1 cellular context compared by ENCODE assay signal in the genomic region with DNA sequence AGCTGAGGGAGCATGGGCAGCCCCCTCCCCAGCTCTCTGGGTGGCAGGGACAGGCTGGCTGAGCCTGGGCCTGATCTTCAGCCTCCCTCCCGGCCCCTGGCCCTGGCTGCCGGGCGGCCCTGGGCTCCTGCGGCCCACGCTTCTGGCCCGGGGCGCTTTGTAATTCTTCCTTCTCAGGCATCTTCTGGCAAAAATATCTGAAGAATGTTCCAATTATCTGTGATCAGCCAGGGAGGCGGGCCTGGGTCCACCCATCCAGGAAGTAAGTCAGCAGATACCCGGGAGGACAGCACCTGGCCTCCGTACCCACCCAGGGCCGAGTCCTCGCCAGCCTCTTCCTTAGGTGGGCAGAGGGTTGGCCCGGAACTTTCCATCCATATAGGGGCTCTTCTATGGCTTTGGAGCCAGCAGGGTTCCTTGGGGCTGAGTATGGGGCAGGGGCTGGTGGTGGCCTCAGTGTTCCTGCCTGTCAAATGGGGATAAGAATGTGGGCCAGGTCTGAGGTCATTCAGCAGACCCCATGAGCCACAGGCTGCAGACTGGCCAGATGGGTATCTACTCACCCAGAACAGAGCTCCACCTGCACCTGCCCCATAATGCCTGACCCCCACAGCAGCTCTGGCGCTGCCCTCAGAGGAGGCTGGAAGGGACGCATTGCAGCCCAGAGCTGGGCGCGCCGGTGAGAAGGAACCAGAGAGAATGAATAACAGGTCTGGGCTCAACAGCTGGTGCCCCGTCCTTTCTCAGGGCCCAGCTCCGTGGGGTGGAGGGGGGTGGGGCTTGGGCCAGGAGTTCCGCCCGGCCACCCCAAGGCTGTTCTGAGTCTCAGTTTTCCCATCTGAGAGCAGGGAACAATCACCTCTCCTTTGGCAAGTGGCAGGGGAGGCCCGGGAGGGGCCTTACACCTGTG.
TF ChIP-seq lines count a peak whose summit lies in the region.

No MANE protein-coding gene starts in this region.

TF ChIP-seq in IMR-90, 13 proteins besides CTCF, POLR2A, EP300 and RAD21:
- TF ChIP-seq RCOR1 (IDR thresholded peaks at IDR 0.05; ENCODE audit: insufficient replicate concordance, low read length) = no peak
- TF ChIP-seq CHD1 (IDR thresholded peaks at IDR 0.05; ENCODE audit: low read depth, low read length) = no peak
- no peak for TF ChIP-seq BHLHE40 (IDR thresholded peaks at IDR 0.05; ENCODE audit: low read depth, low read length)
- TF ChIP-seq RFX5 (IDR thresholded peaks at IDR 0.05; ENCODE audit: low read depth, low read length) = no peak
- TF ChIP-seq SMC3 (IDR thresholded peaks at IDR 0.05; ENCODE audit: low read depth, low read length) = no peak
- no peak for TF ChIP-seq NFE2L2 (IDR thresholded peaks at IDR 0.05; ENCODE audit: low read depth, low read length)
- TF ChIP-seq, protein P1, sequence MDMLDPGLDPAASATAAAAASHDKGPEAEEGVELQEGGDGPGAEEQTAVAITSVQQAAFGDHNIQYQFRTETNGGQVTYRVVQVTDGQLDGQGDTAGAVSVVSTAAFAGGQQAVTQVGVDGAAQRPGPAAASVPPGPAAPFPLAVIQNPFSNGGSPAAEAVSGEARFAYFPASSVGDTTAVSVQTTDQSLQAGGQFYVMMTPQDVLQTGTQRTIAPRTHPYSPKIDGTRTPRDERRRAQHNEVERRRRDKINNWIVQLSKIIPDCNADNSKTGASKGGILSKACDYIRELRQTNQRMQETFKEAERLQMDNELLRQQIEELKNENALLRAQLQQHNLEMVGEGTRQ (IDR thresholded peaks at IDR 0.05; ENCODE audit: low read depth, low read length) = no peak
- no peak for TF ChIP-seq FOS (IDR thresholded peaks at IDR 0.05; ENCODE audit: low read depth, low read length)
- no peak for TF ChIP-seq MAZ (IDR thresholded peaks at IDR 0.05; ENCODE audit: borderline replicate concordance, low read depth, low read length)
- TF ChIP-seq CEBPB (IDR thresholded peaks at IDR 0.05; ENCODE audit: low read depth, low read length) = no peak
- TF ChIP-seq, protein P2, sequence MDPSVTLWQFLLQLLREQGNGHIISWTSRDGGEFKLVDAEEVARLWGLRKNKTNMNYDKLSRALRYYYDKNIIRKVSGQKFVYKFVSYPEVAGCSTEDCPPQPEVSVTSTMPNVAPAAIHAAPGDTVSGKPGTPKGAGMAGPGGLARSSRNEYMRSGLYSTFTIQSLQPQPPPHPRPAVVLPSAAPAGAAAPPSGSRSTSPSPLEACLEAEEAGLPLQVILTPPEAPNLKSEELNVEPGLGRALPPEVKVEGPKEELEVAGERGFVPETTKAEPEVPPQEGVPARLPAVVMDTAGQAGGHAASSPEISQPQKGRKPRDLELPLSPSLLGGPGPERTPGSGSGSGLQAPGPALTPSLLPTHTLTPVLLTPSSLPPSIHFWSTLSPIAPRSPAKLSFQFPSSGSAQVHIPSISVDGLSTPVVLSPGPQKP (IDR thresholded peaks at IDR 0.05; ENCODE audit: borderline replicate concordance, low read depth, low read length) = no peak
- no peak for TF ChIP-seq MAFK (IDR thresholded peaks at IDR 0.05; ENCODE audit: low read depth, low read length)
- no peak for TF ChIP-seq MXI1 (IDR thresholded peaks at IDR 0.05; ENCODE audit: borderline replicate concordance, low read depth, low read length)
